30 cellular contexts compared by ENCODE assay signal in genomic region chr11:129352627-129353026, GRCh38. TPM values are rescaled to one million over a fixed set of nuclear protein-coding genes. Genes with fewer than 3 reads are reported as not detected.
"Had no signal": no experiment of that assay in that cellular context is flagged by ENCODE, and none has a peak within 500 bp of the region (broad histone marks: within the 10 kb centered on the region; RNA-seq: fewer than 3 reads in every experiment).

No MANE protein-coding gene starts in this region.

- ATAC-seq: activated CD8-positive, alpha-beta memory T cell treated with anti-CD3 and anti-CD28 coated beads, Interleukin-2, amount 10 ng/mL, durations not matched to agents 7 days and 5 days; activated CD8-positive, alpha-beta T cell treated with anti-CD3 and anti-CD28 coated beads, Interleukin-2, amount 10 ng/mL, durations not matched to agents 7 days and 5 days; activated T-helper 17 cell treated with anti-CD3 and anti-CD28 coated beads, Interleukin-2, amount 50 U/mL, for 72 hours; esophagus mucosa; foreskin keratinocyte; gastrocnemius medialis; heart left ventricle had no signal

- H3K27me3 ChIP-seq: brain microvascular endothelial cell, gastrocnemius medialis had no signal

- H3K4me1 ChIP-seq: foreskin keratinocyte, gastrocnemius medialis, heart left ventricle had no signal

- H3K27ac ChIP-seq: brain microvascular endothelial cell, coronary artery, dorsolateral prefrontal cortex, foreskin keratinocyte, gastrocnemius medialis, heart left ventricle had no signal

- H3K9me3 ChIP-seq: gastrocnemius medialis, heart left ventricle had no signal

- H3K4me3 ChIP-seq: coronary artery, dorsolateral prefrontal cortex, gastrocnemius medialis, heart left ventricle had no signal

- DNase-seq: activated CD4-positive, alpha-beta memory T cell treated with anti-CD3 and anti-CD28 coated beads for 36 hours; activated CD4-positive, alpha-beta T cell treated with anti-CD3 and anti-CD28 coated beads for 1 hour; activated CD4-positive, alpha-beta T cell treated with anti-CD3 and anti-CD28 coated beads for 4 hours; activated CD4-positive, CD25-positive, alpha-beta regulatory T cell; activated CD8-positive, alpha-beta memory T cell treated with anti-CD3 and anti-CD28 coated beads, Interleukin-2, amount 10 ng/mL, durations not matched to agents 7 days and 5 days; activated CD8-positive, alpha-beta memory T cell treated with anti-CD3 and anti-CD28 coated beads, Interleukin-2, amount 50 U/mL, for 4 hours; activated CD8-positive, alpha-beta T cell treated with anti-CD3 and anti-CD28 coated beads, Interleukin-2, amount 10 ng/mL, durations not matched to agents 7 days and 5 days; activated effector memory CD4-positive, alpha-beta T cell treated with Interleukin-2 at 50 U/mL for 16 hours; activated gamma-delta T cell treated with Interleukin-2 at 50 U/mL for 16 hours; activated naive CD4-positive, alpha-beta T cell treated with anti-CD3 and anti-CD28 coated beads, Interleukin-2, amount 50 U/mL, for 16 hours; activated naive CD4-positive, alpha-beta T cell treated with Interleukin-2 at 50 U/mL for 16 hours; activated T-cell treated with anti-CD3 and anti-CD28 coated beads for 4 hours; activated T-cell treated with anti-CD3 and anti-CD28 coated beads, Interleukin-2, amount 50 U/mL, for 24 hours; amniotic stem cell; anterior cingulate cortex; brain microvascular endothelial cell; dorsolateral prefrontal cortex; effector memory CD4-positive, alpha-beta T cell; endodermal cell; foreskin keratinocyte; gastrocnemius medialis; glutamatergic neuron; heart left ventricle; T-helper 2 cell had no signal

- H3K36me3 ChIP-seq: brain microvascular endothelial cell, gastrocnemius medialis, heart left ventricle had no signal

RNA-seq across cellular contexts. Expression of gene BARX2, which starts 23.0 kb away (rescaled TPM):
- total RNA-seq: activated CD8-positive, alpha-beta T cell treated with anti-CD3 and anti-CD28 coated beads, Interleukin-2, amount 10 ng/mL, durations not matched to agents 7 days and 5 days; activated T-helper 17 cell treated with anti-CD3 and anti-CD28 coated beads, Interleukin-2, amount 50 U/mL, for 72 hours; astrocyte; cardiac septum; cerebellum; endodermal cell had no signal
